In genomic region chr7:50287121-50287520, GRCh38 we compare ENCODE assay signal across 27 cellular contexts. TPM values are rescaled to one million over a fixed set of nuclear protein-coding genes. Genes with fewer than 3 reads are reported as not detected.
"Had no signal": no experiment of that assay in that cellular context is flagged by ENCODE, and none has a peak within 500 bp of the region (broad histone marks: within the 10 kb centered on the region; RNA-seq: fewer than 3 reads in every experiment).

No MANE protein-coding gene starts in this region.

- FAIRE-seq: colon had no signal

- H3K4me2 ChIP-seq: SK-N-SH had no signal

- H3K9me3 ChIP-seq: SK-N-SH had no signal

- H3K9ac ChIP-seq: SK-N-SH had no signal

- H3K27me3 ChIP-seq: brain microvascular endothelial cell, cardiac muscle cell had no signal

- DNase-seq: activated CD4-positive, alpha-beta T cell treated with anti-CD3 and anti-CD28 coated beads, Interleukin-2, amount 50 U/mL, for 1 hour; activated CD4-positive, CD25-positive, alpha-beta regulatory T cell; activated CD8-positive, alpha-beta memory T cell treated with anti-CD3 and anti-CD28 coated beads, Interleukin-2, amount 50 U/mL, for 48 hours; activated CD8-positive, alpha-beta T cell treated with anti-CD3 and anti-CD28 coated beads, Interleukin-2, amount 10 ng/mL, durations not matched to agents 7 days and 5 days; activated T-cell treated with anti-CD3 and anti-CD28 coated beads, Interleukin-2, amount 50 U/mL, for 1 hour; brain microvascular endothelial cell; cerebellar nuclear complex; Karpas-422; MM.1S; NCI-H1048; NCI-H146; NCI-H187 treated with DMSO at 0.1 percent for 48 hours; NCI-H2081 treated with DMSO at 0.1 percent for 48 hours; NCI-H2171; NCI-H226; NCI-H526; NCI-H774; OCI-M1; RPMI8226; SK-N-SH; T-helper 1 cell had no signal

- ATAC-seq: activated CD8-positive, alpha-beta T cell treated with anti-CD3 and anti-CD28 coated beads, Interleukin-2, amount 10 ng/mL, durations not matched to agents 7 days and 5 days; Panc1; Right ventricle myocardium inferior had no signal

- H3K36me3 ChIP-seq: brain microvascular endothelial cell, cardiac muscle cell had no signal

- H3K4me3 ChIP-seq: cardiac muscle cell had no signal

- H3K27ac ChIP-seq: brain microvascular endothelial cell, cardiac muscle cell, VCaP had no signal

RNA-seq across cellular contexts. Expression of gene IKZF1, which starts 17.4 kb away (rescaled TPM):
- total RNA-seq: NCI-H460 had no signal
- polyA plus RNA-seq: cardiac muscle cell, SK-N-SH had no signal
